25 cellular contexts compared by ENCODE assay signal in the genomic region with DNA sequence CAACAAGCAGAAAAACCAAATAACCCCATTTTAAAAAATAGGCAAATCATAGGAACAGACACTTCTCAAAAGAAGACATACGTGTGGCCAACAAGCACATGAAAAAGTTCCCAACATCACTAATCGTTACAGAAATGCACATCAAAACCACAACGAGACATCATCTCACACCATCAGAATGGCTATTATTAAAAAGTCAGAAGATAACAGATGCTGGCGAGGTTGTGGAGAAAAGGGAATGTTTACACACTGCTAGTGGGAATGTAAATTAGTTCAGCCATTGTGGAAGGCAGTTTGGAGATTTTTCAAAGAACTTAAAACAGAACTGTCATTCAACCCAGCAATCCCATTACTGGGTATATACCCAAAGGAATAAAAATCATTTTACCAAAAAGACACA.
"Had no signal": no experiment of that assay in that cellular context is flagged by ENCODE, and none has a peak within 500 bp of the region (broad histone marks: within the 10 kb centered on the region; RNA-seq: fewer than 3 reads in every experiment).

No MANE protein-coding gene starts in this region.

- ATAC-seq: effector memory CD8-positive, alpha-beta T cell; gastrocnemius medialis; left lung; mucosa of descending colon; naive thymus-derived CD4-positive, alpha-beta T cell; right lobe of liver; stimulated activated naive CD8-positive, alpha-beta T cell treated with anti-CD3 and anti-CD28 coated beads, Interleukin-15, amount 100 ng/mL, for 72 hours had no signal

- H3K4me1 ChIP-seq: esophagus squamous epithelium, gastrocnemius medialis, left lung, right lobe of liver, suprapubic skin, transverse colon had no signal

- H3K27me3 ChIP-seq: esophagus squamous epithelium, gastrocnemius medialis, left lung, ovary, right lobe of liver, suprapubic skin, transverse colon had no signal

- H3K4me3 ChIP-seq: esophagus squamous epithelium, gastrocnemius medialis, left lung, mucosa of descending colon, ovary, right lobe of liver, smooth muscle cell, suprapubic skin, transverse colon had no signal

- DNase-seq: cerebellar nuclear complex; cortex of kidney; effector memory CD8-positive, alpha-beta T cell; erythroblast; esophagus squamous epithelium; gastrocnemius medialis; head of caudate nucleus; kidney; left lung; mesenchymal stem cell; mucosa of descending colon; naive thymus-derived CD4-positive, alpha-beta T cell; nucleus accumbens; ovary; posterior cingulate gyrus; right lobe of liver; stimulated activated CD4-positive, alpha-beta T cell treated with anti-CD3 and anti-CD28 coated beads, Interleukin-12 subunit alpha, Interleukin-12 subunit beta, amount 100 ng/mL, for 4 hours; stimulated activated CD4-positive, alpha-beta T cell treated with anti-CD3 and anti-CD28 coated beads, Interleukin-1b, Interleukin-23, amount 100 ng/mL, for 48 hours; stimulated activated CD4-positive, alpha-beta T cell treated with anti-CD3 and anti-CD28 coated beads, Interleukin-4, amount 100 ng/mL, for 1 hour; stimulated activated CD8-positive, alpha-beta memory T cell treated with anti-CD3 and anti-CD28 coated beads, Interleukin-4, amount 100 ng/mL, for 48 hours; stimulated activated naive CD4-positive, alpha-beta T cell; stimulated activated naive CD8-positive, alpha-beta T cell treated with anti-CD3 and anti-CD28 coated beads, Interleukin-15, amount 100 ng/mL, for 72 hours; transverse colon had no signal

- H3K9me3 ChIP-seq: esophagus squamous epithelium, gastrocnemius medialis, left lung, mucosa of descending colon, ovary, right lobe of liver, suprapubic skin, transverse colon had no signal

- H3K4me2 ChIP-seq: smooth muscle cell had no signal

- H3K36me3 ChIP-seq: esophagus squamous epithelium, gastrocnemius medialis, left lung, ovary, right lobe of liver, suprapubic skin, transverse colon had no signal

- H3K27ac ChIP-seq: esophagus squamous epithelium, gastrocnemius medialis, left lung, ovary, right lobe of liver, suprapubic skin, transverse colon had no signal
